8 cellular contexts compared by ENCODE assay signal in genomic region chr16:12573730-12574383, GRCh38.
A peak's percentile ranks its signal among the peaks of the same experiment; 100 is the strongest.
DNase-seq lines count a peak whose midpoint lies in the region; ATAC-seq lines count a peak whose summit lies in the region.

No MANE protein-coding gene starts in this region.

- H3K27ac Mint-ChIP-seq in memory B cell = no peak overlapping the region

- no peaks in the 10 kb centered on the region for H3K9me3 Mint-ChIP-seq in memory B cell

- peaks cover 3% of the 10 kb centered on the region for H3K27me3 Mint-ChIP-seq in memory B cell

- H3K4me3 Mint-ChIP-seq in memory B cell = no peak overlapping the region

- peaks cover 12% of the 10 kb centered on the region for H3K4me1 Mint-ChIP-seq in memory B cell

- peaks cover 16% of the 10 kb centered on the region for H3K36me3 Mint-ChIP-seq in memory B cell

- DNase-seq in GF-D8 (lab: John Stamatoyannopoulos, UW) (peak; percentile 6), NCI-H1436 treated with DMSO at 0.1 percent for 48 hours (lab: John Stamatoyannopoulos, UW) (peak; percentile 2), dermis blood vessel endothelial cell (peak; percentile 79), memory B cell (ENCODE audit: low spot score in 2 of 2) (no peak)
- peak; percentile 32 for DNase-seq in activated CD4-positive, alpha-beta T cell treated with anti-CD3 and anti-CD28 coated beads for 1 hour
- DNase-seq in stimulated activated CD8-positive, alpha-beta memory T cell treated with anti-CD3 and anti-CD28 coated beads, Interleukin-4, amount 100 ng/mL, for 48 hours = peak; percentile 90

- ATAC-seq in memory B cell (ENCODE audit: low read depth) (peak; percentile 17), HG03159 (IDR thresholded peaks at IDR 0.05; ENCODE audit: unreplicated experiment) (no peak), GM21447 (IDR thresholded peaks at IDR 0.05; ENCODE audit: unreplicated experiment) (no peak)

Comparison
In these comparisons a context has a peak if more than half of its experiments do, and no peak if none do; other contexts are left out.
1. DNase-seq: peak in GF-D8 (single experiment), NCI-H1436 treated with DMSO at 0.1 percent for 48 hours (single experiment), activated CD4-positive, alpha-beta T cell treated with anti-CD3 and anti-CD28 coated beads for 1 hour (single experiment), dermis blood vessel endothelial cell (single experiment) and stimulated activated CD8-positive, alpha-beta memory T cell treated with anti-CD3 and anti-CD28 coated beads, Interleukin-4, amount 100 ng/mL, for 48 hours (single experiment); none in memory B cell (0 of 2).